ENCODE assay signal across 12 cellular contexts in genomic region chr4:16627999-16628398, GRCh38.
DNase-seq lines count a peak whose midpoint lies in the region; ATAC-seq lines count a peak whose summit lies in the region.
"Had no signal": no experiment of that assay in that cellular context is flagged by ENCODE, and none has a peak within 500 bp of the region (broad histone marks: within the 10 kb centered on the region; RNA-seq: fewer than 3 reads in every experiment).

No MANE protein-coding gene starts in this region.

- DNase-seq in EL (peak; percentile 93), T1000 (lab: John Stamatoyannopoulos, UW) (peak; percentile 44), pulmonary artery endothelial cell (ENCODE audit: low read depth, low spot score) (peak; percentile 27), HuH-7.5 (ENCODE audit: low spot score) (no peak), NCI-H2171 (lab: John Stamatoyannopoulos, UW) (no peak)
- no peak for DNase-seq in activated CD4-positive, alpha-beta T cell treated with anti-CD3 and anti-CD28 coated beads, Interleukin-2, amount 50 U/mL, for 1 hour
- DNase-seq: activated naive CD4-positive, alpha-beta T cell; NCI-H2171 treated with DMSO at 0.1 percent for 48 hours; pancreas; stimulated activated naive CD4-positive, alpha-beta T cell had no signal

- ATAC-seq in esophagus mucosa (peak; percentile 43), HG02885 (IDR thresholded peaks at IDR 0.05; ENCODE audit: poor library complexity, unreplicated experiment) (no peak)

Comparison
In these comparisons a context has a peak if more than half of its experiments do, and no peak if none do; other contexts are left out.
1. DNase-seq: peak in EL (single experiment), T1000 (single experiment) and pulmonary artery endothelial cell (single experiment); none in HuH-7.5 (single experiment), NCI-H2171 (single experiment) and activated CD4-positive, alpha-beta T cell treated with anti-CD3 and anti-CD28 coated beads, Interleukin-2, amount 50 U/mL, for 1 hour (single experiment).